8 cellular contexts compared by ENCODE assay signal in genomic region chr16:25256821-25257503, GRCh38. TPM values are rescaled to one million over a fixed set of nuclear protein-coding genes. Genes with fewer than 3 reads are reported as not detected.
A peak's percentile ranks its signal among the peaks of the same experiment; 100 is the strongest.
DNase-seq lines count a peak whose midpoint lies in the region; ATAC-seq and TF ChIP-seq lines count a peak whose summit lies in the region.

No MANE protein-coding gene starts in this region.

- peak overlapping the region; percentile 70 for H3K9ac ChIP-seq in endocrine pancreas (ENCODE audit: control insufficient read depth, insufficient read depth, low read length)

- H3K27me3 ChIP-seq in SJSA1 (replicated peaks) (no peaks in the 10 kb centered on the region), endocrine pancreas (ENCODE audit: control insufficient read depth, insufficient read depth, low read length) (no peaks in the 10 kb centered on the region)

- peak overlapping the region; percentile 89 to 97 for H3K27ac Mint-ChIP-seq in natural killer cell

- no peak for TF ChIP-seq CTCF in natural killer cell (IDR thresholded peaks at IDR 0.05)

- intact Hi-C loops in natural killer cell (cut with micrococcal nuclease), result no loop called here

- ATAC-seq in activated T-cell treated with anti-CD3 and anti-CD28 coated beads, Interleukin-2, amount 50 U/mL, for 4 hours, result no peak
- peak; percentile 1 for ATAC-seq in HG03064 (IDR thresholded peaks at IDR 0.05; ENCODE audit: low read depth, unreplicated experiment)
- no peak for ATAC-seq in natural killer cell

- peak overlapping the region; percentile 94 for H3K4me3 Mint-ChIP-seq in activated T-cell treated with anti-CD3 and anti-CD28 coated beads, Interleukin-2, amount 50 U/mL, for 4 hours
- peak overlapping the region; percentile 95 for H3K4me3 Mint-ChIP-seq in natural killer cell

- peaks cover 51% of the 10 kb centered on the region for H3K4me1 Mint-ChIP-seq in activated T-cell treated with anti-CD3 and anti-CD28 coated beads, Interleukin-2, amount 50 U/mL, for 4 hours (ENCODE audit: low read depth)
- peaks cover 51 to 54% of the 10 kb centered on the region in 2 donors for H3K4me1 Mint-ChIP-seq in natural killer cell

- H3K27ac ChIP-seq in SJSA1, result peak overlapping the region; percentile 99

- H3K36me3 ChIP-seq in SJSA1, result peaks cover 35% of the 10 kb centered on the region
- no peaks in the 10 kb centered on the region for H3K36me3 ChIP-seq in endocrine pancreas (ENCODE audit: control insufficient read depth, insufficient read depth, low read length)

- H3K27me3 Mint-ChIP-seq in activated T-cell treated with anti-CD3 and anti-CD28 coated beads, Interleukin-2, amount 50 U/mL, for 4 hours (ENCODE audit: low read depth), result no peaks in the 10 kb centered on the region
- no peaks in the 10 kb centered on the region for H3K27me3 Mint-ChIP-seq in natural killer cell (ENCODE audit: low read depth in 2 of 2)

- no peaks in the 10 kb centered on the region for H3K9me3 ChIP-seq in SJSA1 (replicated peaks)
- no peaks in the 10 kb centered on the region for H3K9me3 ChIP-seq in endocrine pancreas (ENCODE audit: control insufficient read depth, low read length)

- peaks cover 4% of the 10 kb centered on the region for H3K36me3 Mint-ChIP-seq in activated T-cell treated with anti-CD3 and anti-CD28 coated beads, Interleukin-2, amount 50 U/mL, for 4 hours (ENCODE audit: insufficient read depth)
- no peaks in the 10 kb centered on the region for H3K36me3 Mint-ChIP-seq in natural killer cell

- H3K4me1 ChIP-seq in SJSA1 (replicated peaks) (peaks cover 12% of the 10 kb centered on the region), endocrine pancreas (ENCODE audit: control insufficient read depth, insufficient read depth, low read length) (peaks cover 3% of the 10 kb centered on the region)

- DNase-seq in activated T-cell treated with anti-CD3 and anti-CD28 coated beads, Interleukin-2, amount 50 U/mL, for 4 hours, result no peak
- DNase-seq in activated T-cell treated with anti-CD3 and anti-CD28 coated beads, Interleukin-2, amount 50 U/mL, for 48 hours, result no peak
- DNase-seq in SJSA1 (ENCODE audit: low read depth in 1 of 2, low spot score in 2 of 2), result no peak
- no peak for DNase-seq in natural killer cell
- DNase-seq in iPS-NIHi11 (ENCODE audit: low spot score), result no peak
- DNase-seq in LoVo (ENCODE audit: low spot score), result no peak

- H3K4me3 ChIP-seq in SJSA1 (peak overlapping the region; percentile 91), endocrine pancreas (ENCODE audit: control insufficient read depth, insufficient read depth, low read length) (peak overlapping the region; percentile 80)

- no peaks in the 10 kb centered on the region for H3K9me3 Mint-ChIP-seq in activated T-cell treated with anti-CD3 and anti-CD28 coated beads, Interleukin-2, amount 50 U/mL, for 4 hours
- no peaks in the 10 kb centered on the region for H3K9me3 Mint-ChIP-seq in natural killer cell

RNA-seq across cellular contexts. Expression of gene ZKSCAN2, which starts 0.7 kb away (rescaled TPM):
- total RNA-seq in activated T-cell treated with anti-CD3 and anti-CD28 coated beads, Interleukin-2, amount 50 U/mL, for 4 hours, result 1 to 10 TPM; 4.6 to 6.3 (median 5.7) TPM
- total RNA-seq in SJSA1 (2014; rRNA removed; shearing (Covaris generic)), result 4.1 and 4.3 TPM in 2 replicates
- total RNA-seq in natural killer cell, result 1 to 10 TPM; 6.7 to 7.0 (median 6.8) TPM

RNA-seq across cellular contexts. Expression of gene AQP8, which starts 40.2 kb away (rescaled TPM):
- under 1 TPM in 2 of 3 donors, not detected in 1; 0.16 to 0.18 TPM for total RNA-seq in activated T-cell treated with anti-CD3 and anti-CD28 coated beads, Interleukin-2, amount 50 U/mL, for 4 hours
- total RNA-seq in SJSA1 (2014; rRNA removed; shearing (Covaris generic)), result not detected in 2 replicates
- total RNA-seq in natural killer cell, result 1 to 10 TPM in 1 of 3 donors, under 1 TPM in 2; 0.36 to 1.1 (median 0.68) TPM
